ENCODE assay signal across 8 cellular contexts in the genomic region with DNA sequence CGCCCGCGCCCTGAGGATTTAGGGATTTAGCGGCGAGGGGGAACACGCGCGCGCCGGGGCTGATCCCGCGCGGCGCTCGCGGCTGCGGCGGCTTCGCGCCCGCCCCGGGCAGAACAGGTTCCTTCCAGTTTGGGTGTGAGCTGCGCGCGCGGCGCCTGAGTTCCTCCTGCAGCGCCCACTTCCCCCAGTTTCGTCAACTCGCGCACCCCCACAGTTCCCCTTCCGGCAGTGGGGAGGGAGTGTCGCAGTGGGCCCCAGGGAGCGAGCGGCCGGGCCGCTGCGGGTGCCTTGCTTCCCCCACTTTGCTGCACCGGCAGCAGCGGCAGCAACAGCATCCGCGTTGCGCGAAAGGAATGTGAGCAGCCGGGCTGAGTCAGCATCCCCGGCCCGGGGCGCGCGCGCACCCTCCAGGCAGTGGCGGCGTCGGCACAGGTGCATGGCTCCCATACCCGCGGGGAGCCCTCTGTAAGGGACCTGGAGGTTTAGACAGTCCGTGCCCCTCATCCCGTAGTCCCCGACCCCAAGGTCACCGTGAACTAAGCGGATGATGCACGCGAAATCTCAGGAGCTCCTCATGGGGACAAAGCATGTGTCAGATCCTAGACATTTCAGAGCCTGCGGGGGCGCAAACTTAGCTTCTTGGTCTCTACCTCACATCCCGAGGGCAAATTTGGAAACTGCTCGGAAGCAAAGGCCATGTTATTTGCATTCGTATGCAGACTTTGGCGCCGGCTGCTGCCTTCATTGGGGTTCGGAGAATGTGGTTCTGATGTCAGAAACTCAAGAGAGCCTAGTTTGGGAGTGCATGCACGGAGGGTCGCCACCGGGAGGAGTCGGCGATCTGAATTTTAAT.
A peak's percentile ranks its signal among the peaks of the same experiment; 100 is the strongest.
DNase-seq lines count a peak whose midpoint lies in the region; ATAC-seq and TF ChIP-seq lines count a peak whose summit lies in the region.

No MANE protein-coding gene starts in this region.

- DNase-seq in COLO668 (lab: John Stamatoyannopoulos, UW; ENCODE audit: unreplicated experiment) (peak; percentile 90), HK-2 (ENCODE audit: unreplicated experiment) (peak; percentile 83), OCI-M2 (lab: John Stamatoyannopoulos, UW; ENCODE audit: unreplicated experiment) (peak; percentile 3), fibroblast of mammary gland (ENCODE audit: low read depth) (peak; percentile 55)
- peak; percentile 88 to 91 for DNase-seq in activated T-cell treated with anti-CD3 and anti-CD28 coated beads, Interleukin-2, amount 50 U/mL, for 48 hours

- no peak overlapping the region for H3K27ac Mint-ChIP-seq in nephron
- peak overlapping the region; percentile 89 for H3K27ac Mint-ChIP-seq in stimulated activated naive CD8-positive, alpha-beta T cell treated with anti-CD3 and anti-CD28 coated beads, Interleukin-15, Interleukin-2, amounts not matched to agents 100 ng/mL and 50 ng/mL, for 24 hours

- peak; percentile 52 for ATAC-seq in GM19463 (IDR thresholded peaks at IDR 0.05; ENCODE audit: unreplicated experiment)

- peaks cover 11% of the 10 kb centered on the region for H3K4me1 Mint-ChIP-seq in nephron
- H3K4me1 Mint-ChIP-seq in stimulated activated naive CD8-positive, alpha-beta T cell treated with anti-CD3 and anti-CD28 coated beads, Interleukin-15, Interleukin-2, amounts not matched to agents 100 ng/mL and 50 ng/mL, for 24 hours (ENCODE audit: low read depth): peaks cover 72% of the 10 kb centered on the region

- peak overlapping the region; percentile 46 for H3K4me3 ChIP-seq in fibroblast of mammary gland (ENCODE audit: control insufficient read depth, low read depth, low read length)

- no peak for TF ChIP-seq CTCF in fibroblast of mammary gland (conservative IDR thresholded peaks at IDR 0.05; ENCODE audit: control insufficient read depth, insufficient read depth, low read depth, low read length)
- TF ChIP-seq CTCF in nephron (IDR thresholded peaks at IDR 0.05; ENCODE audit: unreplicated experiment in 3 of 3): no peak

- H3K4me3 Mint-ChIP-seq in nephron: peak overlapping the region; percentile 79 to 81 (median 81)
- peak overlapping the region; percentile 85 for H3K4me3 Mint-ChIP-seq in stimulated activated naive CD8-positive, alpha-beta T cell treated with anti-CD3 and anti-CD28 coated beads, Interleukin-15, Interleukin-2, amounts not matched to agents 100 ng/mL and 50 ng/mL, for 24 hours

- H3K9me3 Mint-ChIP-seq in nephron: no peaks in the 10 kb centered on the region
- no peaks in the 10 kb centered on the region for H3K9me3 Mint-ChIP-seq in stimulated activated naive CD8-positive, alpha-beta T cell treated with anti-CD3 and anti-CD28 coated beads, Interleukin-15, Interleukin-2, amounts not matched to agents 100 ng/mL and 50 ng/mL, for 24 hours

- H3K27me3 Mint-ChIP-seq in nephron (ENCODE audit: low read depth): peaks cover 77% of the 10 kb centered on the region
- no peaks in the 10 kb centered on the region for H3K27me3 Mint-ChIP-seq in stimulated activated naive CD8-positive, alpha-beta T cell treated with anti-CD3 and anti-CD28 coated beads, Interleukin-15, Interleukin-2, amounts not matched to agents 100 ng/mL and 50 ng/mL, for 24 hours

- H3K36me3 Mint-ChIP-seq in nephron (ENCODE audit: low read depth): no peaks in the 10 kb centered on the region
- H3K36me3 Mint-ChIP-seq in stimulated activated naive CD8-positive, alpha-beta T cell treated with anti-CD3 and anti-CD28 coated beads, Interleukin-15, Interleukin-2, amounts not matched to agents 100 ng/mL and 50 ng/mL, for 24 hours (ENCODE audit: low read depth): peaks cover 4% of the 10 kb centered on the region

Comparison
In these comparisons a context has a peak if more than half of its experiments do, and no peak if none do; other contexts are left out.
1. Peak in every context shown above with its lines: DNase-seq, ATAC-seq and H3K4me3 ChIP-seq.
2. DNase-seq: peak in every context shown above with its lines; median percentile 90 in COLO668; 90 in activated T-cell treated with anti-CD3 and anti-CD28 coated beads, Interleukin-2, amount 50 U/mL, for 48 hours; 83 in HK-2; 55 in fibroblast of mammary gland; 3 in OCI-M2.